ENCODE assay signal across 8 cellular contexts in the genomic region with DNA sequence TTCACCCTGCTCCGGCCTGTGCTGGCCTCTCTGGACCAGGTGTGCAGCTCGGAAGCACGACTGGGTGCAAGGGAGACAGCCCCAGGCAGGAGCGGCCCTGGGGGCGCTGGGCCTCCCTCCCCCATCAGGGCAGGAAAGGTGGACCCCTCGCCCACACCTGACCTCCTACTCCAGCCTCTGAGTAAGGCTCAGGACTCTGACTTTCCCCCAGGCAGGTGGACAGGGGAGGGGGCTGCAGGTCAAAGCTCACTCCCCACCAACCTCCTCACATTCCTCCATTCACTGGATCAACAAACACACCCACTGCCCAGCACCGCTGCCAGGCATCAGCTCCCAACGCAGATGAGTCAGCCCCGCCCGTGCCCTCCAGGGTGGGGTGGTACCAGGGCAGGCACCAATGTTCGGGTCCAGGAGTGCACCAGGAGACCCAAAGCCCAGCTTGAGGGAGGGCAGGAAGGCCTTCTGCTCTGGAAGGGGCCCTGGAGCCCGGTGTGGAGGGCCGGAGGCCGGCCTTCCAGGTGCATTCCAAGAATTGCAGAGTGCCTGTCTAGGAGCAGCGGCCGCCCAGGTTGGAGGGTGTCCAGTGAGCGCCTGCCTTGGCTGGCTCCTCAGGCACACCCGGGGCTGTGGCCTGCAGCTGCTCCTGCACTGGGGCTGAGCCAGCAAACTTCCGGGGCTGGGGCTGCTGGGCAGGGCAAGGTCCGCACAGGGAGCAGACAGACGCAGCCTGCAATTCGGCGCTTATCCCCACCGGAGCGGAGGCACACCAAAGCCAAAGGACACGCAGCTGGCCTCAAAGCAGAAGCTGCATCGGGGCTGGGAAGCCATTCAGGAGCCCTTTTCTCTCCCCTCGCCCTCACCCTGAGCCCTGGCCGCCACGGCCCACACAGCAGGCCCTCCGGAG. TPM values are rescaled to one million over a fixed set of nuclear protein-coding genes. Genes with fewer than 3 reads are reported as not detected.
DNase-seq lines count a peak whose midpoint lies in the region; ATAC-seq and TF ChIP-seq lines count a peak whose summit lies in the region.

No MANE protein-coding gene starts in this region.

- no peaks in the 10 kb centered on the region for H3K36me3 ChIP-seq in skeletal muscle tissue (ENCODE audit: control insufficient read depth in 3 of 3, insufficient read depth in 3 of 3, low read length in 3 of 3)

- H3K4me3 Mint-ChIP-seq in HFFc6: peak overlapping the region; percentile 34; the same call in 1 of the 2 replicates
- H3K4me3 Mint-ChIP-seq in activated CD4-positive, alpha-beta memory T cell treated with anti-CD3 and anti-CD28 coated beads for 36 hours: no peak overlapping the region

- peak; percentile 74 for DNase-seq in AG08395 (ENCODE audit: low spot score)
- no peak for DNase-seq in HFFc6
- no peak for DNase-seq in activated CD4-positive, alpha-beta memory T cell treated with anti-CD3 and anti-CD28 coated beads for 36 hours
- DNase-seq in left ventricle myocardium superior: peak; percentile 91
- DNase-seq in NOMO-1 treated with dmso at 0.1 percent for 144 hours (lab: John Stamatoyannopoulos, UW; ENCODE audit: unreplicated experiment): no peak

- peak; percentile 88 for ATAC-seq in left ventricle myocardium superior
- no peak for ATAC-seq in HG02970 (IDR thresholded peaks at IDR 0.05; ENCODE audit: low FRiP score, unreplicated experiment)
- no peak for ATAC-seq in HG02642 (IDR thresholded peaks at IDR 0.05; ENCODE audit: poor library complexity, unreplicated experiment)

- peak overlapping the region; percentile 56 to 68 (median 60) for H3K4me3 ChIP-seq in skeletal muscle tissue (ENCODE audit: low read length in 3 of 3)

- H3K27ac ChIP-seq in skeletal muscle tissue (ENCODE audit: low read depth, low read length): peak overlapping the region; percentile 77

- H3K9me3 ChIP-seq in skeletal muscle tissue (ENCODE audit: control insufficient read depth in 3 of 3, low read length in 3 of 3): no peaks in the 10 kb centered on the region

- H3K27me3 Mint-ChIP-seq in HFFc6 (ENCODE audit: insufficient read depth): no peaks in the 10 kb centered on the region; the same call in 1 of the 2 replicates
- no peaks in the 10 kb centered on the region for H3K27me3 Mint-ChIP-seq in activated CD4-positive, alpha-beta memory T cell treated with anti-CD3 and anti-CD28 coated beads for 36 hours

- H3K27me3 ChIP-seq in skeletal muscle tissue (ENCODE audit: control insufficient read depth in 3 of 3, insufficient read depth in 3 of 3, low read length in 3 of 3): peaks cover 0 to 2% (median 0%) of the 10 kb centered on the region in 3 donors

- peaks cover 29% of the 10 kb centered on the region for H3K4me1 Mint-ChIP-seq in HFFc6 (ENCODE audit: low read depth)
- peaks cover 48% of the 10 kb centered on the region for H3K4me1 Mint-ChIP-seq in activated CD4-positive, alpha-beta memory T cell treated with anti-CD3 and anti-CD28 coated beads for 36 hours (ENCODE audit: low read depth)

- peak overlapping the region; percentile 73 to 77 (median 76) for H3K9ac ChIP-seq in skeletal muscle tissue (ENCODE audit: low read depth in 1 of 3, low read length in 3 of 3)

- POLR2A ChIA-PET in activated CD4-positive, alpha-beta memory T cell treated with anti-CD3 and anti-CD28 coated beads for 36 hours (lab: Charles Lee): interaction anchor here (3.0 kb wide), 1 partner anchor 10 kb away, joined by 11 read pairs; no protein-coding TSS in a partner anchor

- CTCF ChIA-PET in activated CD4-positive, alpha-beta memory T cell treated with anti-CD3 and anti-CD28 coated beads for 36 hours (lab: Charles Lee): interaction anchor here (0.6 to 1.9 kb wide), 3 partner anchors 10 to 63 kb away, joined by 3 to 10 read pairs (median 5); no protein-coding TSS in a partner anchor

- no peaks in the 10 kb centered on the region for H3K9me3 Mint-ChIP-seq in HFFc6
- H3K9me3 Mint-ChIP-seq in activated CD4-positive, alpha-beta memory T cell treated with anti-CD3 and anti-CD28 coated beads for 36 hours: no peaks in the 10 kb centered on the region

- intact Hi-C loops in activated CD4-positive, alpha-beta memory T cell treated with anti-CD3 and anti-CD28 coated beads for 36 hours (cut with micrococcal nuclease): no loop called here
- intact Hi-C loops in left ventricle myocardium superior (cut with micrococcal nuclease): no loop called here

- no peak for TF ChIP-seq CTCF in HFFc6 (IDR thresholded peaks at IDR 0.05)

- H3K4me1 ChIP-seq in skeletal muscle tissue (ENCODE audit: control insufficient read depth in 3 of 3, insufficient read depth in 3 of 3, low read length in 3 of 3): peaks cover 40 to 62% (median 54%) of the 10 kb centered on the region in 3 donors

- peaks cover 5% of the 10 kb centered on the region; the same call in 1 of the 2 replicates for H3K36me3 Mint-ChIP-seq in HFFc6 (ENCODE audit: low read depth)
- H3K36me3 Mint-ChIP-seq in activated CD4-positive, alpha-beta memory T cell treated with anti-CD3 and anti-CD28 coated beads for 36 hours: peaks cover 2% of the 10 kb centered on the region

- no peak overlapping the region for H3K27ac Mint-ChIP-seq in HFFc6
- H3K27ac Mint-ChIP-seq in activated CD4-positive, alpha-beta memory T cell treated with anti-CD3 and anti-CD28 coated beads for 36 hours: peak overlapping the region; percentile 26

RNA-seq across cellular contexts. Expression of gene INF2, which starts 1.6 kb away (rescaled TPM):
- 100 to 1,000 TPM; 111 to 121 (median 116) TPM for total RNA-seq in HFFc6 (2021; fragmentation: NEBNext Ultra II Directional; extraction: Animal tissue kit (Norgen Biotek cat#: 25700))
- 10 to 100 TPM; 66.7 to 71.5 TPM for total RNA-seq in activated CD4-positive, alpha-beta memory T cell treated with anti-CD3 and anti-CD28 coated beads for 36 hours
- 30.4 TPM for total RNA-seq in left ventricle myocardium superior
- 14.6 TPM for total RNA-seq in skeletal muscle tissue

RNA-seq across cellular contexts. Expression of gene ADSS1, which starts 36.2 kb away (rescaled TPM):
- total RNA-seq in HFFc6 (2021; fragmentation: NEBNext Ultra II Directional; extraction: Animal tissue kit (Norgen Biotek cat#: 25700)): 1 to 10 TPM; 2.7 to 3.7 (median 3.3) TPM
- 1 to 10 TPM; 2.3 to 3.3 TPM for total RNA-seq in activated CD4-positive, alpha-beta memory T cell treated with anti-CD3 and anti-CD28 coated beads for 36 hours
- 226 TPM for total RNA-seq in left ventricle myocardium superior
- total RNA-seq in skeletal muscle tissue: 89.8 TPM

Comparison
In these comparisons a context has a peak if more than half of its experiments do, and no peak if none do; other contexts are left out.
1. DNase-seq: peak in AG08395 (single experiment) and left ventricle myocardium superior (single experiment); none in HFFc6 (single experiment), activated CD4-positive, alpha-beta memory T cell treated with anti-CD3 and anti-CD28 coated beads for 36 hours (single experiment) and NOMO-1 treated with dmso at 0.1 percent for 144 hours (single experiment).
2. RNA of gene ADSS1, which starts 36.2 kb away (total RNA-seq): 226 TPM in left ventricle myocardium superior (single experiment) and 89.8 TPM in skeletal muscle tissue (single experiment); 2.7 to 3.7 TPM in HFFc6 and 2.3 to 3.3 TPM in activated CD4-positive, alpha-beta memory T cell treated with anti-CD3 and anti-CD28 coated beads for 36 hours; every median in the first group is over 10 times any median in the second.